Comparison of ENCODE assay signal across 1 cellular context in the genomic region with DNA sequence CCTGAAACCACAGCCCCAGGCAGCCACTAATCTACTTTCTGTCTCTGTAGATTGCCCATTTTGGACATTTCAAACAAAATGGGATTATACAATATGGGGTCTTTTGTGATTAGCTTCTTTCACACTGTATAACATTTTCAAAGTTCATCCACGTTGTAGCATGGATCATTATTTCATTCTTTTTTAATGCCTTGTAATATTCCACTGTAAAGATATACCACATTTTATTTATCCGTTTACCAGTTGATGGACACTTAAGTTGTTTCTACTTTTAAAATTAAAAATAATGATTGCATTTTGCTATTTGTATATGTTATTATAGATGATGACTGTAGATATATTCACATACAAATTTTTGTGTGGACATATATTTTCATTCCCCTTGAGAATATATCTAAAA.
TF ChIP-seq lines count a peak whose summit lies in the region.

No MANE protein-coding gene starts in this region.

TF ChIP-seq in HEK293, 187 proteins besides CTCF, POLR2A, EP300 and RAD21 (continued from another document):
- TF ChIP-seq, protein P1, sequence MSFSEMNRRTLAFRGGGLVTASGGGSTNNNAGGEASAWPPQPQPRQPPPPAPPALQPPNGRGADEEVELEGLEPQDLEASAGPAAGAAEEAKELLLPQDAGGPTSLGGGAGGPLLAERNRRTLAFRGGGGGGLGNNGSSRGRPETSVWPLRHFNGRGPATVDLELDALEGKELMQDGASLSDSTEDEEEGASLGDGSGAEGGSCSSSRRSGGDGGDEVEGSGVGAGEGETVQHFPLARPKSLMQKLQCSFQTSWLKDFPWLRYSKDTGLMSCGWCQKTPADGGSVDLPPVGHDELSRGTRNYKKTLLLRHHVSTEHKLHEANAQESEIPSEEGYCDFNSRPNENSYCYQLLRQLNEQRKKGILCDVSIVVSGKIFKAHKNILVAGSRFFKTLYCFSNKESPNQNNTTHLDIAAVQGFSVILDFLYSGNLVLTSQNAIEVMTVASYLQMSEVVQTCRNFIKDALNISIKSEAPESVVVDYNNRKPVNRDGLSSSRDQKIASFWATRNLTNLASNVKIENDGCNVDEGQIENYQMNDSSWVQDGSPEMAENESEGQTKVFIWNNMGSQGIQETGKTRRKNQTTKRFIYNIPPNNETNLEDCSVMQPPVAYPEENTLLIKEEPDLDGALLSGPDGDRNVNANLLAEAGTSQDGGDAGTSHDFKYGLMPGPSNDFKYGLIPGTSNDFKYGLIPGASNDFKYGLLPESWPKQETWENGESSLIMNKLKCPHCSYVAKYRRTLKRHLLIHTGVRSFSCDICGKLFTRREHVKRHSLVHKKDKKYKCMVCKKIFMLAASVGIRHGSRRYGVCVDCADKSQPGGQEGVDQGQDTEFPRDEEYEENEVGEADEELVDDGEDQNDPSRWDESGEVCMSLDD (tag by site-specific recombination; IDR thresholded peaks at IDR 0.05): no peak
